ENCODE assay signal across 16 cellular contexts in genomic region chr3:136350557-136350956, GRCh38.
DNase-seq lines count a peak whose midpoint lies in the region; ATAC-seq and TF ChIP-seq lines count a peak whose summit lies in the region.
"Had no signal": no experiment of that assay in that cellular context is flagged by ENCODE, and none has a peak within 500 bp of the region (broad histone marks: within the 10 kb centered on the region; RNA-seq: fewer than 3 reads in every experiment).

No MANE protein-coding gene starts in this region.

- no peaks in the 10 kb centered on the region for H3K9me3 ChIP-seq in CD8-positive, alpha-beta memory T cell (ENCODE audit: low read length)
- no peaks in the 10 kb centered on the region for H3K9me3 ChIP-seq in trophoblast cell (ENCODE audit: insufficient read depth, low read depth, low read length)
- no peaks in the 10 kb centered on the region for H3K9me3 ChIP-seq in neural progenitor cell (ENCODE audit: low read depth)
- H3K9me3 ChIP-seq in naive thymus-derived CD4-positive, alpha-beta T cell (ENCODE audit: control insufficient read depth in 2 of 3, low read length in 3 of 3), result no peaks in the 10 kb centered on the region

- H3K18ac ChIP-seq in trophoblast cell (ENCODE audit: low read length), result no peak overlapping the region

- H3K4ac ChIP-seq in trophoblast cell (ENCODE audit: low read depth, low read length), result no peak overlapping the region

- H4K8ac ChIP-seq in trophoblast cell (ENCODE audit: low read depth, low read length), result no peak overlapping the region

- intact Hi-C loops in naive thymus-derived CD4-positive, alpha-beta T cell (cut with micrococcal nuclease), result no loop called here

- no peak overlapping the region for H2BK5ac ChIP-seq in trophoblast cell (ENCODE audit: low read depth, low read length, poor library complexity)

- H3K4me3 Mint-ChIP-seq in CD8-positive, alpha-beta memory T cell, result no peak overlapping the region
- no peak overlapping the region for H3K4me3 Mint-ChIP-seq in neural progenitor cell
- H3K4me3 Mint-ChIP-seq in naive thymus-derived CD4-positive, alpha-beta T cell, result no peak overlapping the region
- H3K4me3 Mint-ChIP-seq: CD4-positive, alpha-beta memory T cell; effector memory CD8-positive, alpha-beta T cell had no signal

- H3K9ac ChIP-seq in trophoblast cell (ENCODE audit: low read length), result no peak overlapping the region
- H3K9ac ChIP-seq in neural progenitor cell, result no peak overlapping the region

- H4K20me1 ChIP-seq in neural progenitor cell (ENCODE audit: low read depth), result no peaks in the 10 kb centered on the region

- no peak overlapping the region for H2AK5ac ChIP-seq in trophoblast cell (ENCODE audit: low read length)

- H3K27ac Mint-ChIP-seq in CD8-positive, alpha-beta memory T cell, result peak overlapping the region in 6 of 8 donors; percentile 6 to 88 (median 62)
- no peak overlapping the region for H3K27ac Mint-ChIP-seq in neural progenitor cell
- peak overlapping the region in 3 of 9 donors; percentile 13 to 63 (median 59) for H3K27ac Mint-ChIP-seq in naive thymus-derived CD4-positive, alpha-beta T cell

- POLR2A ChIA-PET in CD8-positive, alpha-beta memory T cell (lab: Charles Lee), result no interaction called here
- POLR2A ChIA-PET in RWPE1 (lab: Yijun Ruan, JAX; ENCODE audit: low non-redundant PET), result no interaction called here
- POLR2A ChIA-PET in naive thymus-derived CD4-positive, alpha-beta T cell (lab: Charles Lee), result interaction anchor here (0.7 kb wide), 1 partner anchor 438 kb away, joined by 3 read pairs; no protein-coding TSS in a partner anchor

- peaks cover 2% of the 10 kb centered on the region for H3F3A ChIP-seq in neural progenitor cell (ENCODE audit: low read depth)

- H3K23ac ChIP-seq in trophoblast cell (ENCODE audit: low read length), result no peak overlapping the region

- H3K27me3 ChIP-seq in CD8-positive, alpha-beta memory T cell (ENCODE audit: insufficient read depth, low read length, poor library complexity, severe bottlenecking), result no peaks in the 10 kb centered on the region
- H3K27me3 ChIP-seq in trophoblast cell (ENCODE audit: insufficient read depth, low read length) (no peaks in the 10 kb centered on the region), neural progenitor cell (no peaks in the 10 kb centered on the region)
- H3K27me3 ChIP-seq in naive thymus-derived CD4-positive, alpha-beta T cell (ENCODE audit: control insufficient read depth in 2 of 2, insufficient read depth in 2 of 2, low read length in 2 of 2), result no peaks in the 10 kb centered on the region

- no peak overlapping the region for H3K14ac ChIP-seq in trophoblast cell (ENCODE audit: low read length)

- H2AFZ ChIP-seq in trophoblast cell (ENCODE audit: insufficient read depth, low read length, poor library complexity) (no peak overlapping the region), neural progenitor cell (replicated peaks) (no peak overlapping the region)

- CTCF ChIA-PET in CD8-positive, alpha-beta memory T cell (lab: Charles Lee), result interaction anchor here (1.1 kb wide), 1 partner anchor 402 kb away, joined by 5 read pairs; the partner anchor contains the start of gene STAG1
- CTCF ChIA-PET in RWPE1 (lab: Yijun Ruan, JAX), result interaction anchor here (0.6 kb wide), 2 partner anchors 26 to 33 kb away, joined by 3 to 4 read pairs; no protein-coding TSS in a partner anchor
- CTCF ChIA-PET in naive thymus-derived CD4-positive, alpha-beta T cell (lab: Charles Lee), result interaction anchor here (1.3 kb wide), 1 partner anchor 10 kb away, joined by 3 read pairs; no protein-coding TSS in a partner anchor

- ATAC-seq in HG02973 (IDR thresholded peaks at IDR 0.05; ENCODE audit: unreplicated experiment), result no peak
- ATAC-seq in naive thymus-derived CD4-positive, alpha-beta T cell, result no peak
- ATAC-seq: activated CD4-positive, CD25-positive, alpha-beta regulatory T cell treated with anti-CD3 and anti-CD28 coated beads, Interleukin-2, amount 50 U/mL, for 24 hours; effector memory CD8-positive, alpha-beta T cell had no signal

- peaks cover 4 to 12% (median 11%) of the 10 kb centered on the region in 3 donors for H3K4me1 Mint-ChIP-seq in CD8-positive, alpha-beta memory T cell
- H3K4me1 Mint-ChIP-seq in neural progenitor cell, result peaks cover 9% of the 10 kb centered on the region
- peaks cover 0 to 16% (median 11%) of the 10 kb centered on the region in 7 donors for H3K4me1 Mint-ChIP-seq in naive thymus-derived CD4-positive, alpha-beta T cell

- no CpG with 5 or more reads among the region's 2 CpGs for WGBS in trophoblast cell (ENCODE audit: extremely low coverage, insufficient coverage, insufficient read length)

- H3K36me3 ChIP-seq in CD8-positive, alpha-beta memory T cell (ENCODE audit: insufficient read depth, low read length), result peaks cover 5% of the 10 kb centered on the region
- H3K36me3 ChIP-seq in trophoblast cell (ENCODE audit: control insufficient read depth in 1 of 2, insufficient read depth in 2 of 2, low read length in 2 of 2), result peaks cover 2 to 3% of the 10 kb centered on the region in 2 experiments
- H3K36me3 ChIP-seq in neural progenitor cell, result no peaks in the 10 kb centered on the region
- peaks cover 0 to 8% (median 3%) of the 10 kb centered on the region in 3 experiments for H3K36me3 ChIP-seq in naive thymus-derived CD4-positive, alpha-beta T cell (ENCODE audit: control insufficient read depth in 2 of 3, insufficient read depth in 3 of 3, low read length in 3 of 3)

- H4K91ac ChIP-seq in trophoblast cell (ENCODE audit: low read depth, low read length), result no peak overlapping the region

- H3K4me1 ChIP-seq in CD8-positive, alpha-beta memory T cell (ENCODE audit: insufficient read depth, low read length), result no peaks in the 10 kb centered on the region
- H3K4me1 ChIP-seq in trophoblast cell (ENCODE audit: control insufficient read depth in 1 of 2, insufficient read depth in 2 of 2, low read length in 2 of 2) (peaks cover 6 to 7% of the 10 kb centered on the region in 2 experiments), neural progenitor cell (peaks cover 4% of the 10 kb centered on the region)
- H3K4me1 ChIP-seq in naive thymus-derived CD4-positive, alpha-beta T cell (ENCODE audit: control insufficient read depth in 2 of 2, insufficient read depth in 2 of 2, low read length in 2 of 2), result no peaks in the 10 kb centered on the region

- H3K9me3 Mint-ChIP-seq in CD8-positive, alpha-beta memory T cell, result peaks cover 0 to 3% (median 0%) of the 10 kb centered on the region in 5 donors
- peaks cover 2% of the 10 kb centered on the region for H3K9me3 Mint-ChIP-seq in neural progenitor cell
- H3K9me3 Mint-ChIP-seq in naive thymus-derived CD4-positive, alpha-beta T cell, result peaks cover 0 to 4% (median 0%) of the 10 kb centered on the region in 11 donors
- H3K9me3 Mint-ChIP-seq: effector memory CD8-positive, alpha-beta T cell had no signal

- H3K27ac ChIP-seq in CD8-positive, alpha-beta memory T cell (ENCODE audit: low read depth, low read length), result no peak overlapping the region
- H3K27ac ChIP-seq in RWPE1, result peak overlapping the region; percentile 57
- H3K27ac ChIP-seq in trophoblast cell (ENCODE audit: low read depth, low read length), result no peak overlapping the region
- no peak overlapping the region for H3K27ac ChIP-seq in neural progenitor cell
- H3K27ac ChIP-seq in naive thymus-derived CD4-positive, alpha-beta T cell (ENCODE audit: low read depth, low read length), result no peak overlapping the region
- H3K27ac ChIP-seq: SK-N-MC had no signal

- no peak overlapping the region for H2BK12ac ChIP-seq in trophoblast cell (ENCODE audit: low read length)

- H3K4me2 ChIP-seq in trophoblast cell (ENCODE audit: low read length) (peak overlapping the region; percentile 36), neural progenitor cell (no peak overlapping the region)

- H3K79me2 ChIP-seq in trophoblast cell (ENCODE audit: control insufficient read depth, insufficient read depth, low read length, poor library complexity) (no peaks in the 10 kb centered on the region), neural progenitor cell (ENCODE audit: low read depth) (no peaks in the 10 kb centered on the region)

- peaks cover 9 to 46% (median 18%) of the 10 kb centered on the region in 3 donors for H3K36me3 Mint-ChIP-seq in CD8-positive, alpha-beta memory T cell
- peaks cover 11% of the 10 kb centered on the region for H3K36me3 Mint-ChIP-seq in neural progenitor cell
- H3K36me3 Mint-ChIP-seq in naive thymus-derived CD4-positive, alpha-beta T cell, result peaks cover 0 to 19% (median 19%) of the 10 kb centered on the region in 5 donors

- H3K27me3 Mint-ChIP-seq in CD8-positive, alpha-beta memory T cell, result no peaks in the 10 kb centered on the region
- H3K27me3 Mint-ChIP-seq in neural progenitor cell (ENCODE audit: insufficient read depth, low read depth), result no peaks in the 10 kb centered on the region
- no peaks in the 10 kb centered on the region for H3K27me3 Mint-ChIP-seq in naive thymus-derived CD4-positive, alpha-beta T cell
- H3K27me3 Mint-ChIP-seq: CD4-positive, alpha-beta memory T cell; effector memory CD8-positive, alpha-beta T cell had no signal

- TF ChIP-seq CTCF in RWPE1 (conservative IDR thresholded peaks at IDR 0.05; ENCODE audit: low read depth), result no peak
- no peak for TF ChIP-seq CTCF in fibroblast of pulmonary artery (IDR thresholded peaks at IDR 0.05; ENCODE audit: low read length, missing control alignments)
- TF ChIP-seq CTCF in neural progenitor cell (IDR thresholded peaks at IDR 0.05), result no peak

- H3K4me3 ChIP-seq in CD8-positive, alpha-beta memory T cell (ENCODE audit: low read length), result no peak overlapping the region
- H3K4me3 ChIP-seq in fibroblast of pulmonary artery (replicated peaks; ENCODE audit: low read depth, low read length) (no peak overlapping the region), trophoblast cell (ENCODE audit: low read depth, low read length) (no peak overlapping the region), neural progenitor cell (no peak overlapping the region)
- H3K4me3 ChIP-seq in naive thymus-derived CD4-positive, alpha-beta T cell (ENCODE audit: low read length), result no peak overlapping the region
- H3K4me3 ChIP-seq: SK-N-MC had no signal

- H2BK120ac ChIP-seq in trophoblast cell (ENCODE audit: insufficient read depth, low read length, poor library complexity), result no peak overlapping the region

- DNase-seq in CD8-positive, alpha-beta memory T cell, result no peak
- no peak for DNase-seq in RWPE1 (ENCODE audit: low spot score)
- DNase-seq in fibroblast of pulmonary artery (ENCODE audit: low read depth), result peak; percentile 44
- DNase-seq in trophoblast cell, result peak; percentile 67 to 84
- DNase-seq in neural progenitor cell (ENCODE audit: low spot score), result no peak
- no peak for DNase-seq in COLO668 (lab: John Stamatoyannopoulos, UW; ENCODE audit: unreplicated experiment)
- DNase-seq in naive thymus-derived CD4-positive, alpha-beta T cell, result no peak
- DNase-seq: activated T-cell treated with anti-CD3 and anti-CD28 coated beads for 4 hours; CD4-positive, alpha-beta memory T cell; effector memory CD8-positive, alpha-beta T cell; NCI-H1930; NCI-H82; substantia nigra had no signal

- H4K12ac ChIP-seq in trophoblast cell (ENCODE audit: low read depth, low read length), result no peak overlapping the region

- H3K79me1 ChIP-seq in trophoblast cell (ENCODE audit: low read length), result no peaks in the 10 kb centered on the region

Comparison
In these comparisons a context has a peak if more than half of its experiments do, and no peak if none do; other contexts are left out.
1. DNase-seq: peak in fibroblast of pulmonary artery (single experiment) and trophoblast cell (2 of 2); none in CD8-positive, alpha-beta memory T cell (0 of 5), RWPE1 (single experiment), neural progenitor cell (single experiment), COLO668 (single experiment) and naive thymus-derived CD4-positive, alpha-beta T cell (0 of 9).